In the genomic region with DNA sequence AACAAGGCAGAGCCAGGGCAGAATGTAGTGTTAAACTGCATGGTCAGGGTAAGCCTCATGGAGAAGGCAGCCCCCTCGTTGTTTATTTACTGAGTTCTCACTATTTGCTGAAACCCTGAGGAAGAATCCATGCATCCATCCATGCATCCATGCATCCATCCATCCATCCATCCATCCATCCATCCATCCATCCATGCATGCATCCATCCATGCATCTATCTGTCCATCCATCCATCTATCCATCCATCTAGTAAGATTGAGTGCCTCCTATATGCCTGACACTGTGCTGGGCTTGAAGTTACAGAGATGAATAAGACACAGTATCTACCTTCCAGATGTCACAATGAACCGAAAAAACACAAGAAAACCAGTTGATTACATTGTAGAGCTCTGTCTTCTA, we compare ENCODE assay signal across 37 cellular contexts.
"Had no signal": no experiment of that assay in that cellular context is flagged by ENCODE, and none has a peak within 500 bp of the region (broad histone marks: within the 10 kb centered on the region; RNA-seq: fewer than 3 reads in every experiment).

No MANE protein-coding gene starts in this region.

- H3K27ac ChIP-seq: adrenal gland, ascending aorta, body of pancreas, brain microvascular endothelial cell, breast epithelium, cardiac muscle cell had no signal

- H3K27ac Mint-ChIP-seq: activated naive CD4-positive, alpha-beta T cell treated with anti-CD3 and anti-CD28 coated beads for 36 hours; activated naive CD4-positive, alpha-beta T cell treated with anti-CD3 and anti-CD28 coated beads, Interleukin-2, amount 10 ng/mL, durations not matched to agents 7 days and 5 days; activated naive CD4-positive, alpha-beta T cell treated with anti-CD3 and anti-CD28 coated beads, Interleukin-2, amount 50 U/mL, for 24 hours; activated naive CD8-positive, alpha-beta T cell; activated naive CD8-positive, alpha-beta T cell treated with anti-CD3 and anti-CD28 coated beads for 36 hours; activated naive CD8-positive, alpha-beta T cell treated with anti-CD3 and anti-CD28 coated beads, Interleukin-2, amount 10 ng/mL, durations not matched to agents 7 days and 5 days; activated naive CD8-positive, alpha-beta T cell treated with anti-CD3 and anti-CD28 coated beads, Interleukin-2, amount 50 U/mL, for 24 hours; activated T-cell treated with anti-CD3 and anti-CD28 coated beads, Interleukin-2, amount 50 U/mL, for 24 hours; activated T-cell treated with anti-CD3 and anti-CD28 coated beads, Interleukin-2, amount 50 U/mL, for 72 hours; activated T-helper 1 cell treated with anti-CD3 and anti-CD28 coated beads, Interleukin-12 subunit alpha, Interleukin-12 subunit beta, Interleukin-2, Interleukin-4 antibody, amounts not matched to agents 30 ng/mL and 10 ng/mL and 1 ng/mL, durations not matched to agents 14 hours and 24 hours and 36 hours; activated T-helper 17 cell treated with anti-CD3 and anti-CD28 coated beads, Interleukin-2, amount 50 U/mL, for 72 hours; activated T-helper 2 cell treated with anti-CD3 and anti-CD28 coated beads, Interferon-gamma antibody, Interleukin-2, Interleukin-4, amounts not matched to agents 10 μg/mL and 5 μg/mL and 100 μg/mL, durations not matched to agents 14 hours and 24 hours and 36 hours had no signal

- H3K27me3 Mint-ChIP-seq: activated naive CD8-positive, alpha-beta T cell treated with anti-CD3 and anti-CD28 coated beads for 36 hours; brain had no signal

- DNase-seq: activated effector memory CD4-positive, alpha-beta T cell treated with anti-CD3 and anti-CD28 coated beads, Interleukin-2, amount 50 U/mL, for 16 hours; activated effector memory CD4-positive, alpha-beta T cell treated with Interleukin-2 at 50 U/mL for 16 hours; activated gamma-delta T cell; activated gamma-delta T cell treated with Interleukin-2 at 50 U/mL for 16 hours; activated naive CD4-positive, alpha-beta T cell; activated naive CD4-positive, alpha-beta T cell treated with anti-CD3 and anti-CD28 coated beads for 36 hours; activated naive CD4-positive, alpha-beta T cell treated with anti-CD3 and anti-CD28 coated beads, Interleukin-2, amount 10 ng/mL, durations not matched to agents 7 days and 5 days; activated naive CD4-positive, alpha-beta T cell treated with anti-CD3 and anti-CD28 coated beads, Interleukin-2, amount 50 U/mL, for 16 hours; activated naive CD4-positive, alpha-beta T cell treated with Interleukin-2 at 50 U/mL for 16 hours; activated naive CD8-positive, alpha-beta T cell treated with anti-CD3 and anti-CD28 coated beads for 36 hours; activated naive CD8-positive, alpha-beta T cell treated with anti-CD3 and anti-CD28 coated beads, Interleukin-2, amount 10 ng/mL, durations not matched to agents 7 days and 5 days; activated naive CD8-positive, alpha-beta T cell treated with anti-CD3 and anti-CD28 coated beads, Interleukin-2, amount 50 U/mL, for 24 hours; activated T-cell treated with anti-CD3 and anti-CD28 coated beads, Interleukin-2, amount 50 U/mL, for 24 hours; activated T-cell treated with anti-CD3 and anti-CD28 coated beads, Interleukin-2, amount 50 U/mL, for 4 hours; activated T-cell treated with anti-CD3 and anti-CD28 coated beads, Interleukin-2, amount 50 U/mL, for 48 hours; activated T-cell treated with anti-CD3 and anti-CD28 coated beads, Interleukin-2, amount 50 U/mL, for 72 hours; adrenal gland; amniotic stem cell; amygdala; anterior cingulate cortex; aorta; body of pancreas; brain microvascular endothelial cell; caudate nucleus; central memory CD4-positive, alpha-beta T cell; cerebellar nuclear complex had no signal

- H3K9me3 Mint-ChIP-seq: activated naive CD4-positive, alpha-beta T cell treated with anti-CD3 and anti-CD28 coated beads for 36 hours; activated naive CD4-positive, alpha-beta T cell treated with anti-CD3 and anti-CD28 coated beads, Interleukin-2, amount 10 ng/mL, durations not matched to agents 7 days and 5 days; activated naive CD4-positive, alpha-beta T cell treated with anti-CD3 and anti-CD28 coated beads, Interleukin-2, amount 50 U/mL, for 24 hours; activated naive CD4-positive, alpha-beta T cell treated with anti-CD3 and anti-CD28 coated beads, Interleukin-2, amount 50 U/mL, for 72 hours; activated naive CD8-positive, alpha-beta T cell treated with anti-CD3 and anti-CD28 coated beads for 36 hours; activated naive CD8-positive, alpha-beta T cell treated with anti-CD3 and anti-CD28 coated beads, Interleukin-2, amount 50 U/mL, for 24 hours; activated T-cell treated with anti-CD3 and anti-CD28 coated beads, Interleukin-2, amount 50 U/mL, for 24 hours; activated T-cell treated with anti-CD3 and anti-CD28 coated beads, Interleukin-2, amount 50 U/mL, for 4 hours; activated T-cell treated with anti-CD3 and anti-CD28 coated beads, Interleukin-2, amount 50 U/mL, for 72 hours; activated T-helper 1 cell treated with anti-CD3 and anti-CD28 coated beads, Interleukin-12 subunit alpha, Interleukin-12 subunit beta, Interleukin-2, Interleukin-4 antibody, amounts not matched to agents 30 ng/mL and 10 ng/mL and 1 ng/mL, durations not matched to agents 14 hours and 24 hours and 36 hours; activated T-helper 17 cell treated with anti-CD3 and anti-CD28 coated beads, Interleukin-2, amount 50 U/mL, for 72 hours; activated T-helper 2 cell treated with anti-CD3 and anti-CD28 coated beads, Interferon-gamma antibody, Interleukin-2, Interleukin-4, amounts not matched to agents 10 μg/mL and 5 μg/mL and 100 μg/mL, durations not matched to agents 14 hours and 24 hours and 36 hours; central memory CD8-positive, alpha-beta T cell had no signal

- H3K4me3 ChIP-seq: adrenal gland, ascending aorta, body of pancreas, breast epithelium, cardiac muscle cell had no signal

- H3K36me3 ChIP-seq: adrenal gland, ascending aorta, brain microvascular endothelial cell, breast epithelium, cardiac muscle cell had no signal

- H3K4me1 ChIP-seq: adrenal gland, ascending aorta, body of pancreas, breast epithelium had no signal

- H3K9me3 ChIP-seq: adrenal gland, ascending aorta, body of pancreas, breast epithelium had no signal

- H3K36me3 Mint-ChIP-seq: activated naive CD4-positive, alpha-beta T cell treated with anti-CD3 and anti-CD28 coated beads, Interleukin-2, amount 10 ng/mL, durations not matched to agents 7 days and 5 days; activated naive CD4-positive, alpha-beta T cell treated with anti-CD3 and anti-CD28 coated beads, Interleukin-2, amount 50 U/mL, for 24 hours; activated naive CD4-positive, alpha-beta T cell treated with anti-CD3 and anti-CD28 coated beads, Interleukin-2, amount 50 U/mL, for 72 hours; activated naive CD8-positive, alpha-beta T cell; activated naive CD8-positive, alpha-beta T cell treated with anti-CD3 and anti-CD28 coated beads for 36 hours; activated naive CD8-positive, alpha-beta T cell treated with anti-CD3 and anti-CD28 coated beads, Interleukin-2, amount 10 ng/mL, durations not matched to agents 7 days and 5 days had no signal

- H3K27me3 ChIP-seq: adrenal gland, ascending aorta, body of pancreas, brain microvascular endothelial cell, breast epithelium, cardiac muscle cell had no signal

- H3K4me3 Mint-ChIP-seq: activated naive CD4-positive, alpha-beta T cell treated with anti-CD3 and anti-CD28 coated beads for 36 hours; activated naive CD4-positive, alpha-beta T cell treated with anti-CD3 and anti-CD28 coated beads, Interleukin-2, amount 10 ng/mL, durations not matched to agents 7 days and 5 days; activated naive CD4-positive, alpha-beta T cell treated with anti-CD3 and anti-CD28 coated beads, Interleukin-2, amount 50 U/mL, for 24 hours; activated naive CD8-positive, alpha-beta T cell; activated naive CD8-positive, alpha-beta T cell treated with anti-CD3 and anti-CD28 coated beads for 36 hours; activated naive CD8-positive, alpha-beta T cell treated with anti-CD3 and anti-CD28 coated beads, Interleukin-2, amount 10 ng/mL, durations not matched to agents 7 days and 5 days; activated naive CD8-positive, alpha-beta T cell treated with anti-CD3 and anti-CD28 coated beads, Interleukin-2, amount 50 U/mL, for 24 hours; activated T-cell treated with anti-CD3 and anti-CD28 coated beads, Interleukin-2, amount 50 U/mL, for 24 hours; activated T-cell treated with anti-CD3 and anti-CD28 coated beads, Interleukin-2, amount 50 U/mL, for 4 hours; activated T-cell treated with anti-CD3 and anti-CD28 coated beads, Interleukin-2, amount 50 U/mL, for 72 hours; activated T-helper 1 cell treated with anti-CD3 and anti-CD28 coated beads, Interleukin-12 subunit alpha, Interleukin-12 subunit beta, Interleukin-2, Interleukin-4 antibody, amounts not matched to agents 30 ng/mL and 10 ng/mL and 1 ng/mL, durations not matched to agents 14 hours and 24 hours and 36 hours; activated T-helper 17 cell treated with anti-CD3 and anti-CD28 coated beads, Interleukin-2, amount 50 U/mL, for 72 hours; brain; central memory CD8-positive, alpha-beta T cell had no signal

- H3K4me1 Mint-ChIP-seq: activated naive CD4-positive, alpha-beta T cell treated with anti-CD3 and anti-CD28 coated beads, Interleukin-2, amount 50 U/mL, for 24 hours; activated naive CD8-positive, alpha-beta T cell treated with anti-CD3 and anti-CD28 coated beads, Interleukin-2, amount 50 U/mL, for 24 hours; central memory CD8-positive, alpha-beta T cell had no signal
